ENCODE assay signal across 25 cellular contexts in genomic region chr10:86233131-86233530, GRCh38.
"Had no signal": no experiment of that assay in that cellular context is flagged by ENCODE, and none has a peak within 500 bp of the region (broad histone marks: within the 10 kb centered on the region; RNA-seq: fewer than 3 reads in every experiment).

No MANE protein-coding gene starts in this region.

- H3K27me3 ChIP-seq: esophagus muscularis mucosa, foreskin keratinocyte, sigmoid colon, uterus had no signal

- H3K36me3 ChIP-seq: esophagus muscularis mucosa, heart right ventricle, sigmoid colon, uterus, WERI-Rb-1 had no signal

- H3K9ac ChIP-seq: parathyroid adenoma had no signal

- H3K4me1 ChIP-seq: esophagus muscularis mucosa, foreskin keratinocyte, parathyroid adenoma, psoas muscle, uterus had no signal

- H2AFZ ChIP-seq: parathyroid adenoma had no signal

- DNase-seq: activated CD4-positive, alpha-beta memory T cell treated with anti-CD3 and anti-CD28 coated beads, Interleukin-2, amount 10 ng/mL, durations not matched to agents 7 days and 5 days; activated CD4-positive, alpha-beta T cell treated with anti-CD3 and anti-CD28 coated beads, Interleukin-2, amount 10 ng/mL, durations not matched to agents 7 days and 5 days; activated CD4-positive, CD25-positive, alpha-beta regulatory T cell treated with anti-CD3 and anti-CD28 coated beads, Interleukin-2, amount 50 U/mL, for 72 hours; activated CD8-positive, alpha-beta memory T cell treated with anti-CD3 and anti-CD28 coated beads, Interleukin-2, amount 50 U/mL, for 48 hours; activated gamma-delta T cell; activated naive CD4-positive, alpha-beta T cell treated with anti-CD3 and anti-CD28 coated beads, Interleukin-2, amount 10 ng/mL, durations not matched to agents 7 days and 5 days; activated naive CD8-positive, alpha-beta T cell treated with anti-CD3 and anti-CD28 coated beads, Interleukin-2, amount 10 ng/mL, durations not matched to agents 7 days and 5 days; activated T-cell treated with anti-CD3 and anti-CD28 coated beads, Interleukin-2, amount 50 U/mL, for 24 hours; caudate nucleus; foreskin keratinocyte; heart right ventricle; left ventricle myocardium superior; nucleus accumbens; sigmoid colon; small intestine; stimulated activated CD4-positive, alpha-beta T cell treated with anti-CD3 and anti-CD28 coated beads, Interleukin-4, amount 100 ng/mL, for 4 hours; stimulated activated CD8-positive, alpha-beta memory T cell treated with anti-CD3 and anti-CD28 coated beads, Interleukin-4, amount 100 ng/mL, for 48 hours; stimulated activated naive CD8-positive, alpha-beta T cell treated with anti-CD3 and anti-CD28 coated beads, Interleukin-15, amount 100 ng/mL, for 72 hours; substantia nigra; T-helper 9 cell; uterus; WERI-Rb-1 had no signal

- H3K4me3 ChIP-seq: esophagus muscularis mucosa, heart right ventricle, psoas muscle, sigmoid colon, uterus had no signal

- H3K9me3 ChIP-seq: esophagus muscularis mucosa, heart right ventricle, psoas muscle, sigmoid colon, uterus had no signal

- H3K79me2 ChIP-seq: parathyroid adenoma had no signal

- H3K27ac ChIP-seq: esophagus muscularis mucosa, foreskin keratinocyte, heart right ventricle, parathyroid adenoma, psoas muscle, sigmoid colon, uterus, WERI-Rb-1 had no signal
